1 cellular context compared by ENCODE assay signal in the genomic region with DNA sequence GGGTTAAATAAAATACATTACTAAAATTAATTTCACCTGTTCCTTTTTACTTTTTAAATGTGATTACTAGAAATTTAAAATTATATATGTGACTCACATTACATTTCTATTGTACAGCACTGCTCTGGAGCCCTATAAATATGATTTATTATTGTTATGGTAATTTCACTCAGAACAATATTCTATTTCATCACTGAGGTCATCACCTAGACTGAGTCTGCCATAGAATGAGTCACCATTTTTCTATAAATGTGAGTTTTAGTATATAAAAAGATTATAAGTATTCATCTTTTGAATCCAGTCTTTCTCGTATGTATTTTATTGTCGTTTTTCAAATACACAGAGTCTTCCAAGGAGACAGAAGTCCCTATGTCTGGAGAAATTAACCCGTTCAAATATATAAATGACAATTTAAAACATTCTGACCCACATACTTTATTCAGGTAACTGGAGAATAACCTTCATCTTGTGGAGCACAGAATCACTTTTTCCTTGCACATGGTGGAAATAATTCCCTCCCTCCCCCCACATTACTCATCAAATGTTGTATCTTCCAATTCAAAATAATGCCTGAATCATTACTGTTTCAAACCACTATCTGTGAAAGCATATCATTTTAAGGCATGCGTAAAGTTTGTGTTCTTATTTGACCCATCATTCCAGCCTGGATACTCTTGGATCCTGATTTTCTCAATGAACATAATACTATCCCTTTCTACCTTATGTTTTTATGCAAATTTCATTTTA.
TF ChIP-seq lines count a peak whose summit lies in the region.

No MANE protein-coding gene starts in this region.

TF ChIP-seq in GM23338, 12 proteins besides CTCF, POLR2A, EP300 and RAD21:
- no peak for TF ChIP-seq EZH2phosphoT487 (IDR thresholded peaks at IDR 0.05; ENCODE audit: unreplicated experiment)
